Comparison of ENCODE assay signal across 9 cellular contexts in the genomic region with DNA sequence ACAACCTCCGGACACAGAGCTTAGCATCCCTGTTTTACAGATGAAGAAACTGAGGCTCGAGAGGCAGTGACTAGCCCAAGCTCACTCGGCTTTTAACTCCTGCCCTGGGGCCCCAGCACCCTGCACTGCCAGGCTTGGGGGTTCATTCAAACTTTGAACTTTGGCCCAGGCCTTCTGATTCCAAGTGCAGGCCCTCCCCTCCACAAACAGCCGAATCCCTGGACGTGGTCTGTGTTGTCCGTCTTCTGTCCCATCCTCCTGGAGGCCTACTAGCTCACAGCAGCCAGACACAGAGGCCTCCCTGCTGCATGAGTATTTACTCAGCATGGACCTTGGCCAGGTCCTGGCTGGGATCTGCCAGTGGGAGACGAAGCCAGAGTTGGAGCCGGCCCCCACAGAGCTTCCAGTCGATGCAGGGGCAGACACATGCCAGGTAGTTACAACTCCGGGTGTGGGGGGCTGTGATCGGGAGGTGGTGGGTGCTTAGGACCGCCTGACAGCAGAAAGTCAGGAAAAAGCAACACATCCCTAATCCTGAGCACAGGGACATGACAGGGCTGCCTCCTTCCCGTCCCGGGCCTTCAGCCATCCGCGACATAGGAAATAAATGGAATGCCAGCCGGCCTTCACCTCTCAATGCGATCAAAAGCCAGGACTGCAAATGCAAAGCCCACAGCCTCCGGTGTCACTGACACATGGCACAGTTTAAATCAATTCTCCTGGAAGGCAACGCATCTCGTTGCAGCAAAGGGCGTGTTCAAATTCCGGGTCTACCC. TPM values are rescaled to one million over a fixed set of nuclear protein-coding genes. Genes with fewer than 3 reads are reported as not detected.
DNase-seq lines count a peak whose midpoint lies in the region; ATAC-seq and TF ChIP-seq lines count a peak whose summit lies in the region.
"Had no signal": no experiment of that assay in that cellular context is flagged by ENCODE, and none has a peak within 500 bp of the region (broad histone marks: within the 10 kb centered on the region; RNA-seq: fewer than 3 reads in every experiment).

No MANE protein-coding gene starts in this region.

- no peaks in the 10 kb centered on the region for H3K9me2 ChIP-seq in OCI-LY7 (ENCODE audit: insufficient read depth, low read length)

- H3K9me3 ChIP-seq in OCI-LY7 (ENCODE audit: low read length) = no peaks in the 10 kb centered on the region

- H2AFZ ChIP-seq in OCI-LY7 (ENCODE audit: low read length) = no peak overlapping the region

- TF ChIP-seq CTCF in foreskin keratinocyte (conservative IDR thresholded peaks at IDR 0.05) = no peak
- TF ChIP-seq CTCF in OCI-LY7 (conservative IDR thresholded peaks at IDR 0.05; ENCODE audit: low read length) = no peak

- BruUV-seq in OCI-LY7 (replicated peaks; lab: Mats Ljungman, UMichigan) = no TSS peak

- H3K4me1 Mint-ChIP-seq in activated CD4-positive, alpha-beta memory T cell treated with anti-CD3 and anti-CD28 coated beads for 36 hours (ENCODE audit: low read depth) = peaks cover 92% of the 10 kb centered on the region

- peaks cover 71% of the 10 kb centered on the region for H3K4me1 ChIP-seq in foreskin keratinocyte
- peaks cover 8% of the 10 kb centered on the region for H3K4me1 ChIP-seq in OCI-LY7 (ENCODE audit: insufficient read depth, low read length, poor library complexity, severe bottlenecking)

- H3K4me3 ChIP-seq in OCI-LY7 (ENCODE audit: low read depth, low read length, poor library complexity, severe bottlenecking) = no peak overlapping the region

- peaks cover 22% of the 10 kb centered on the region for H3K36me3 Mint-ChIP-seq in activated CD4-positive, alpha-beta memory T cell treated with anti-CD3 and anti-CD28 coated beads for 36 hours

- CTCF ChIA-PET in activated CD4-positive, alpha-beta memory T cell treated with anti-CD3 and anti-CD28 coated beads for 36 hours (lab: Charles Lee) = interaction anchor here (0.7 to 4.8 kb wide), 7 partner anchors 11 to 69 kb away, joined by 3 to 60 read pairs (median 6); no protein-coding TSS in a partner anchor
- CTCF ChIA-PET in OCI-LY7 (lab: Charles Lee; ENCODE audit: unreplicated experiment) = no interaction called here

- no peaks in the 10 kb centered on the region for H3K79me2 ChIP-seq in OCI-LY7 (ENCODE audit: insufficient read depth, low read depth, low read length)

- peak; percentile 18 for ATAC-seq in foreskin keratinocyte
- ATAC-seq in HG03045 (IDR thresholded peaks at IDR 0.05; ENCODE audit: unreplicated experiment) = no peak

- H3K27ac ChIP-seq in foreskin keratinocyte (peak overlapping the region; percentile 71), OCI-LY7 (ENCODE audit: low read depth, low read length, poor library complexity, severe bottlenecking) (no peak overlapping the region)

- no peak overlapping the region for H3K4me2 ChIP-seq in OCI-LY7 (ENCODE audit: low read length)

- peak overlapping the region; percentile 80 for H3K4me3 Mint-ChIP-seq in activated CD4-positive, alpha-beta memory T cell treated with anti-CD3 and anti-CD28 coated beads for 36 hours

- H3K27ac Mint-ChIP-seq in activated CD4-positive, alpha-beta memory T cell treated with anti-CD3 and anti-CD28 coated beads for 36 hours = peak overlapping the region; percentile 98

- POLR2A ChIA-PET in activated CD4-positive, alpha-beta memory T cell treated with anti-CD3 and anti-CD28 coated beads for 36 hours (lab: Charles Lee) = interaction anchor here (0.8 to 9.3 kb wide), 6 partner anchors 8 to 63 kb away, joined by 3 to 225 read pairs (median 4); a partner anchor contains a TSS
- POLR2A ChIA-PET in OCI-LY7 (lab: Charles Lee) = no interaction called here

- DNase-seq in EL (peak; percentile 71), foreskin keratinocyte (no peak), posterior vena cava (ENCODE audit: low spot score) (peak; percentile 90), Ammon's horn (ENCODE audit: low spot score) (no peak), NCI-H526 (lab: John Stamatoyannopoulos, UW) (no peak), OCI-LY7 (ENCODE audit: low spot score) (no peak)
- DNase-seq in activated CD4-positive, alpha-beta memory T cell treated with anti-CD3 and anti-CD28 coated beads for 36 hours = no peak
- DNase-seq: activated gamma-delta T cell had no signal

- no peaks in the 10 kb centered on the region for H3K9me3 Mint-ChIP-seq in activated CD4-positive, alpha-beta memory T cell treated with anti-CD3 and anti-CD28 coated beads for 36 hours

- intact Hi-C loops in activated CD4-positive, alpha-beta memory T cell treated with anti-CD3 and anti-CD28 coated beads for 36 hours (cut with micrococcal nuclease) = no loop called here
- intact Hi-C loops in posterior vena cava (cut with DNase I) = loop anchor here in 1 of 2 donors (5.0 kb wide), 1 partner anchor 1537 kb away; no protein-coding TSS in a partner anchor
- intact Hi-C loops in OCI-LY7 (cut with micrococcal nuclease; ENCODE audit: unreplicated experiment) = no loop called here

- no peaks in the 10 kb centered on the region for H4K20me1 ChIP-seq in OCI-LY7 (ENCODE audit: insufficient read depth, low read length)

- H3K36me3 ChIP-seq in OCI-LY7 (ENCODE audit: insufficient read depth, low read length) = no peaks in the 10 kb centered on the region

- no peaks in the 10 kb centered on the region for H3K27me3 Mint-ChIP-seq in activated CD4-positive, alpha-beta memory T cell treated with anti-CD3 and anti-CD28 coated beads for 36 hours

- H3K27me3 ChIP-seq in foreskin keratinocyte = no peaks in the 10 kb centered on the region

RNA-seq across cellular contexts. Expression of a gene that starts 7.4 kb away (rescaled TPM):
- 10 to 100 TPM; 40.4 to 42.0 TPM for total RNA-seq in activated CD4-positive, alpha-beta memory T cell treated with anti-CD3 and anti-CD28 coated beads for 36 hours
- total RNA-seq in foreskin keratinocyte = 47.5 and 57.3 TPM in 2 replicates
- polyA plus RNA-seq in foreskin keratinocyte = 18.3 and 23.6 TPM in 2 replicates
- total RNA-seq in posterior vena cava = 10 to 100 TPM; 12.1 to 12.2 TPM
- total RNA-seq in OCI-LY7 (2014; rRNA removed; shearing (Covaris generic)) = 0.06 and 0.08 TPM in 2 replicates
- 0.20 and 0.44 TPM in 2 replicates for total RNA-seq in OCI-LY7 (2022)

RNA-seq across cellular contexts. Expression of a gene that starts 46.7 kb away (rescaled TPM):
- 1 to 10 TPM; 7.2 to 7.3 TPM for total RNA-seq in activated CD4-positive, alpha-beta memory T cell treated with anti-CD3 and anti-CD28 coated beads for 36 hours
- 26.7 and 33.2 TPM in 2 replicates for total RNA-seq in foreskin keratinocyte
- polyA plus RNA-seq in foreskin keratinocyte = 26.3 and 32.6 TPM in 2 replicates
- 10 to 100 TPM in 1 of 2 donors, 1 to 10 TPM in 1; 8.5 to 17.0 TPM for total RNA-seq in posterior vena cava
- 3.8 and 6.1 TPM in 2 replicates for total RNA-seq in OCI-LY7 (2014; rRNA removed; shearing (Covaris generic))
- 6.2 and 7.6 TPM in 2 replicates for total RNA-seq in OCI-LY7 (2022)

Comparison
In these comparisons a context has a peak if more than half of its experiments do, and no peak if none do; other contexts are left out.
1. DNase-seq: peak in EL (single experiment) and posterior vena cava (single experiment); none in activated CD4-positive, alpha-beta memory T cell treated with anti-CD3 and anti-CD28 coated beads for 36 hours (single experiment), foreskin keratinocyte (0 of 2), Ammon's horn (single experiment), NCI-H526 (0 of 2) and OCI-LY7 (single experiment).
2. RNA of a gene that starts 7.4 kb away (total RNA-seq): 47.5 to 57.3 TPM in foreskin keratinocyte, 40.4 to 42.0 TPM in activated CD4-positive, alpha-beta memory T cell treated with anti-CD3 and anti-CD28 coated beads for 36 hours and 12.1 to 12.2 TPM in posterior vena cava; 0.06 to 0.44 TPM in OCI-LY7; every median in the first group is over 4 times any median in the second.